Comparison of ENCODE assay signal across 8 cellular contexts in the genomic region with DNA sequence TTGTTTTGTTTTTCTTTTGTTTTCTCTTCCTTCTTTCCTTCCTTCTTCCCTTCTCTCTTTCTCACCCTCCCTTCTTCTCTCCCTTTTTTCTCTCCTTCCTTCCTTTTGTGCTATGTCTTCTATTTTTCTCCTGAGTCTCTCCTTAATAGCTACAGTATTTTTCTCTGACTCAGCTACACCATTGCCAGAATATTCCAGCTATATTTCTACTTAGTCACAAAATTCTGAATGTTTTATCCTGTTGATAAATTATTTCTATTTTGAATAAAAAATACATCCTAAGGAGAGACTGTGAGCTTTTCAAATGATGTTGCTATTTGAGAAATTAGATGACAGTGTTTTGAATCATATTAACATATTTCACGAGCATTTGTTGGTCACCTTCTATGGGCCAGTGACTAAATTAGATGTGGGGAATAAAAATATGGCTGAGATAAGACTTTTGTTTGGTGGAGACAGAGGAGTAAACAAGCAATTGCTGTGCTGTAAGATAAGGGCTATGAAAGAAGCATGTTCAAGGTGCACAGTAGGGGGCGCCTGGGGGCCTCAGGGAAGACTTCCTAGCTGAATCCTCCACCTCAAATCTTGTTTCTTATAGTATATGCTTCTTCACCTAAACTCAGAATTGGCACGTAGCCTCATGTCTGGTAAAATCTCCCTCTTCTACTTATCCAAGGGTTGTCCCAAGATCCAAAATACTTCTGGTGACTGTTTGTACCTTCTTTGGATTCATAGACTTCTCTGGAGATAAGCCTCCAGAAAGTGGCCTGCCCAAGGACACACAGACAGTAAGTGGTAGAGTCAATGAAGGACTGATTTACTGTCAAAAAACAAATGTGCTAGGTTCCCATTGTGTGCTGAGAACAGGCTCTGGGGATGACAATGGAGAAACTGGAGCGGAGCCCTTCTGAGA.
DNase-seq lines count a peak whose midpoint lies in the region; ATAC-seq, FAIRE-seq and TF ChIP-seq lines count a peak whose summit lies in the region.

No MANE protein-coding gene starts in this region.

- no peaks in the 10 kb centered on the region for H3K4me1 Mint-ChIP-seq in activated naive CD8-positive, alpha-beta T cell treated with anti-CD3 and anti-CD28 coated beads, Interleukin-2, amount 10 ng/mL, durations not matched to agents 7 days and 5 days

- POLR2A ChIA-PET in activated naive CD8-positive, alpha-beta T cell treated with anti-CD3 and anti-CD28 coated beads, Interleukin-2, amount 10 ng/mL, durations not matched to agents 7 days and 5 days (lab: Charles Lee) = no interaction called here

- H3K36me3 ChIP-seq in kidney epithelial cell (ENCODE audit: control insufficient read depth, insufficient read depth, low read length) = no peaks in the 10 kb centered on the region

- no peak overlapping the region for H3K27ac ChIP-seq in 22Rv1

- ATAC-seq in activated naive CD8-positive, alpha-beta T cell treated with anti-CD3 and anti-CD28 coated beads, Interleukin-2, amount 10 ng/mL, durations not matched to agents 7 days and 5 days (ENCODE audit: low read depth) = no peak
- no peak for ATAC-seq in stimulated activated naive CD8-positive, alpha-beta T cell treated with anti-CD3 and anti-CD28 coated beads, Interleukin-15, Interleukin-2, amounts not matched to agents 100 U/mL and 50 U/mL, for 24 hours
- no peak for ATAC-seq in HG03432 (IDR thresholded peaks at IDR 0.05; ENCODE audit: unreplicated experiment)

- H3K27me3 Mint-ChIP-seq in activated naive CD8-positive, alpha-beta T cell treated with anti-CD3 and anti-CD28 coated beads, Interleukin-2, amount 10 ng/mL, durations not matched to agents 7 days and 5 days = peaks cover 4% of the 10 kb centered on the region

- DNase-seq in GM12864 (ENCODE audit: low read depth) (no peak), RCC 7860 (ENCODE audit: low spot score) (peak; percentile 35), kidney epithelial cell (ENCODE audit: low read depth) (no peak), epidermal melanocyte (ENCODE audit: insufficient read length, low spot score) (no peak)
- DNase-seq in activated naive CD8-positive, alpha-beta T cell treated with anti-CD3 and anti-CD28 coated beads, Interleukin-2, amount 10 ng/mL, durations not matched to agents 7 days and 5 days = peak; percentile 53
- peak; percentile 66 for DNase-seq in stimulated activated naive CD8-positive, alpha-beta T cell treated with anti-CD3 and anti-CD28 coated beads, Interleukin-15, Interleukin-2, amounts not matched to agents 100 U/mL and 50 U/mL, for 24 hours

- TF ChIP-seq CTCF in 22Rv1 (IDR thresholded peaks at IDR 0.05) (peak; percentile 91), GM12864 (IDR thresholded peaks at IDR 0.05; ENCODE audit: low read depth, low read length, missing control alignments) (peak; percentile 67), kidney epithelial cell (IDR thresholded peaks at IDR 0.05; ENCODE audit: insufficient read depth, low read length, poor library complexity, severe bottlenecking) (peak; percentile 78)

- no peak overlapping the region for H3K4me3 ChIP-seq in GM12864 (ENCODE audit: low read depth, low read length)
- no peak overlapping the region for H3K4me3 ChIP-seq in kidney epithelial cell (ENCODE audit: low read depth, low read length)

- no peaks in the 10 kb centered on the region for H3K27me3 ChIP-seq in kidney epithelial cell (ENCODE audit: control insufficient read depth, insufficient read depth, low read length)

- no peak overlapping the region for H3K4me3 Mint-ChIP-seq in activated naive CD8-positive, alpha-beta T cell treated with anti-CD3 and anti-CD28 coated beads, Interleukin-2, amount 10 ng/mL, durations not matched to agents 7 days and 5 days

- FAIRE-seq in RCC 7860 (lab: Jason Lieb, UNC) = peak; percentile 14

- no peaks in the 10 kb centered on the region for H3K36me3 Mint-ChIP-seq in activated naive CD8-positive, alpha-beta T cell treated with anti-CD3 and anti-CD28 coated beads, Interleukin-2, amount 10 ng/mL, durations not matched to agents 7 days and 5 days

- H3K9me3 Mint-ChIP-seq in activated naive CD8-positive, alpha-beta T cell treated with anti-CD3 and anti-CD28 coated beads, Interleukin-2, amount 10 ng/mL, durations not matched to agents 7 days and 5 days = peaks cover 1% of the 10 kb centered on the region

- H3K27ac Mint-ChIP-seq in activated naive CD8-positive, alpha-beta T cell treated with anti-CD3 and anti-CD28 coated beads, Interleukin-2, amount 10 ng/mL, durations not matched to agents 7 days and 5 days = no peak overlapping the region

Comparison
In these comparisons a context has a peak if more than half of its experiments do, and no peak if none do; other contexts are left out.
1. DNase-seq: peak in RCC 7860 (single experiment), activated naive CD8-positive, alpha-beta T cell treated with anti-CD3 and anti-CD28 coated beads, Interleukin-2, amount 10 ng/mL, durations not matched to agents 7 days and 5 days (single experiment) and stimulated activated naive CD8-positive, alpha-beta T cell treated with anti-CD3 and anti-CD28 coated beads, Interleukin-15, Interleukin-2, amounts not matched to agents 100 U/mL and 50 U/mL, for 24 hours (single experiment); none in GM12864 (single experiment), kidney epithelial cell (single experiment) and epidermal melanocyte (single experiment).
2. Peak in every context shown above with its lines, with median percentiles within 50 percentile points of each other: CTCF ChIP-seq.